In the genomic region with DNA sequence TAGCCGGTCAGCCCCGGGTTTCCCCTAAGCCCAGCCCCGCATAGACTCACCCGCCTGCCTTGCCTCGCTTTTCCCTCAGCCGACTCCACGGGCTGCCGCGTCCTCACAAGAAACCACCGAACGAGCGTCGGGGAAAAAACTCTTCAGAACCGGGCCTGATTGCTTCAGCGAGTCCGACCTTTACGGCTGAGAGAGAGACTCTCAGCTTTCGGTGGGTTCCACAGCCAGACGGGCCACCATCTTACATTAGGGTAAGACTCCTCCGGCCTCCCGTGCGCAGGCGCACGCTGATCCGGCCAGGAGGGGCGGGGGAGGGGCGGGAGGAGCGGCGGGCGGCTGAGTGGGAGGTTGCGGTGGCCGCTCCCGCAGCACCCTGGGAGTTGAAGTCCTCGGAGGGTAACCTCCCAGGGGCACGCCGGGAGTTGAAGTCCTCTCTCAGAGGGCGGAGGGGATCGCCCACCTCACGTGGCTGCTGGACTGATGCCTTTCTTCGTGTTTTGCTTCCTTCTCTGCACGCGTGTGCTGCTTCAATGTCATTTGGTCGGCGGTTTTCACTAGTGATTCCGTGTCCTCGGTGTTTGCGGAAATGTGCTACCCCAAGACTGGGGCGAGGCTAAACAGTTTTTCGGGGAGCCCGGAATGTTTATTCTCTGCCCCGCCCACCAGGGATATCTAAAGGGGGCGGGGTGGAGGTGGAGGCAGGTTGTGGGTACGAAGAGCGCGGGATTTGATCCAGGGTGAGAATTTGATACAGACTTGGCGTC, we compare ENCODE assay signal across 1 cellular context.
A peak's percentile ranks its signal among the peaks of the same experiment; 100 is the strongest.
TF ChIP-seq lines count a peak whose summit lies in the region.

A gene with protein sequence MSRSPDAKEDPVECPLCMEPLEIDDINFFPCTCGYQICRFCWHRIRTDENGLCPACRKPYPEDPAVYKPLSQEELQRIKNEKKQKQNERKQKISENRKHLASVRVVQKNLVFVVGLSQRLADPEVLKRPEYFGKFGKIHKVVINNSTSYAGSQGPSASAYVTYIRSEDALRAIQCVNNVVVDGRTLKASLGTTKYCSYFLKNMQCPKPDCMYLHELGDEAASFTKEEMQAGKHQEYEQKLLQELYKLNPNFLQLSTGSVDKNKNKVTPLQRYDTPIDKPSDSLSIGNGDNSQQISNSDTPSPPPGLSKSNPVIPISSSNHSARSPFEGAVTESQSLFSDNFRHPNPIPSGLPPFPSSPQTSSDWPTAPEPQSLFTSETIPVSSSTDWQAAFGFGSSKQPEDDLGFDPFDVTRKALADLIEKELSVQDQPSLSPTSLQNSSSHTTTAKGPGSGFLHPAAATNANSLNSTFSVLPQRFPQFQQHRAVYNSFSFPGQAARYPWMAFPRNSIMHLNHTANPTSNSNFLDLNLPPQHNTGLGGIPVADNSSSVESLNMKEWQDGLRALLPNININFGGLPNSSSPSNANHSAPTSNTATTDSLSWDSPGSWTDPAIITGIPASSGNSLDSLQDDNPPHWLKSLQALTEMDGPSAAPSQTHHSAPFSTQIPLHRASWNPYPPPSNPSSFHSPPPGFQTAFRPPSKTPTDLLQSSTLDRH (minus strand): TSS at position 264 of the 764 bp plus-strand sequence. CDS start 71,771 bp downstream, outside the sequence.

TF ChIP-seq in K562, 482 proteins besides CTCF, POLR2A, EP300 and RAD21 (continued from another document and continues in another):
- TF ChIP-seq PATZ1 (CRISPR knock-in tag; IDR thresholded peaks at IDR 0.05; ENCODE audit: borderline replicate concordance): no peak
- peak; percentile 96 for TF ChIP-seq L3MBTL2 (IDR thresholded peaks at IDR 0.05)
- no peak for TF ChIP-seq HMBOX1 (IDR thresholded peaks at IDR 0.05)
- peak; percentile 99 for TF ChIP-seq NKRF (IDR thresholded peaks at IDR 0.05; ENCODE audit: borderline replicate concordance)
- TF ChIP-seq RCOR1 (IDR thresholded peaks at IDR 0.05; ENCODE audit: borderline replicate concordance in 1 of 2, low read depth in 2 of 2, low read length in 2 of 2): peak in 1 of 2 experiments; percentile 44; a peak in 1 of 4 replicates
- no peak for TF ChIP-seq CEBPB (tag; IDR thresholded peaks at IDR 0.05)
- peak; percentile 72 for TF ChIP-seq CXXC5 (CRISPR knock-in tag; IDR thresholded peaks at IDR 0.05)
- TF ChIP-seq ZNF282 (CRISPR knock-in tag; IDR thresholded peaks at IDR 0.05): no peak
- peak; percentile 25 for TF ChIP-seq ZFP36 (IDR thresholded peaks at IDR 0.05; ENCODE audit: low read depth, low read length, partially characterized antibody)
- peak; percentile 87 for TF ChIP-seq EP400 (IDR thresholded peaks at IDR 0.05)
- TF ChIP-seq NFRKB (IDR thresholded peaks at IDR 0.05; ENCODE audit: low read depth): peak; percentile 97
- TF ChIP-seq EWSR1 (IDR thresholded peaks at IDR 0.05; ENCODE audit: borderline replicate concordance, low read depth, partially characterized antibody): no peak
- peak; percentile 57; the same call in 1 of the 2 replicates for TF ChIP-seq NCOR1 (IDR thresholded peaks at IDR 0.05)
- no peak for TF ChIP-seq SMC3 (conservative IDR thresholded peaks at IDR 0.05; ENCODE audit: insufficient read depth, low read depth, low read length)
- TF ChIP-seq TSC22D4 (tag; IDR thresholded peaks at IDR 0.05): no peak
- peak; percentile 45; the same call in 1 of the 2 replicates for TF ChIP-seq JUN (IDR thresholded peaks at IDR 0.05; ENCODE audit: borderline replicate concordance, low read depth, low read length)
- TF ChIP-seq JUN (CRISPR knock-in tag; IDR thresholded peaks at IDR 0.05; ENCODE audit: borderline replicate concordance): no peak
- no peak for TF ChIP-seq ZBTB34 (CRISPR knock-in tag; IDR thresholded peaks at IDR 0.05)
- TF ChIP-seq, protein P1, sequence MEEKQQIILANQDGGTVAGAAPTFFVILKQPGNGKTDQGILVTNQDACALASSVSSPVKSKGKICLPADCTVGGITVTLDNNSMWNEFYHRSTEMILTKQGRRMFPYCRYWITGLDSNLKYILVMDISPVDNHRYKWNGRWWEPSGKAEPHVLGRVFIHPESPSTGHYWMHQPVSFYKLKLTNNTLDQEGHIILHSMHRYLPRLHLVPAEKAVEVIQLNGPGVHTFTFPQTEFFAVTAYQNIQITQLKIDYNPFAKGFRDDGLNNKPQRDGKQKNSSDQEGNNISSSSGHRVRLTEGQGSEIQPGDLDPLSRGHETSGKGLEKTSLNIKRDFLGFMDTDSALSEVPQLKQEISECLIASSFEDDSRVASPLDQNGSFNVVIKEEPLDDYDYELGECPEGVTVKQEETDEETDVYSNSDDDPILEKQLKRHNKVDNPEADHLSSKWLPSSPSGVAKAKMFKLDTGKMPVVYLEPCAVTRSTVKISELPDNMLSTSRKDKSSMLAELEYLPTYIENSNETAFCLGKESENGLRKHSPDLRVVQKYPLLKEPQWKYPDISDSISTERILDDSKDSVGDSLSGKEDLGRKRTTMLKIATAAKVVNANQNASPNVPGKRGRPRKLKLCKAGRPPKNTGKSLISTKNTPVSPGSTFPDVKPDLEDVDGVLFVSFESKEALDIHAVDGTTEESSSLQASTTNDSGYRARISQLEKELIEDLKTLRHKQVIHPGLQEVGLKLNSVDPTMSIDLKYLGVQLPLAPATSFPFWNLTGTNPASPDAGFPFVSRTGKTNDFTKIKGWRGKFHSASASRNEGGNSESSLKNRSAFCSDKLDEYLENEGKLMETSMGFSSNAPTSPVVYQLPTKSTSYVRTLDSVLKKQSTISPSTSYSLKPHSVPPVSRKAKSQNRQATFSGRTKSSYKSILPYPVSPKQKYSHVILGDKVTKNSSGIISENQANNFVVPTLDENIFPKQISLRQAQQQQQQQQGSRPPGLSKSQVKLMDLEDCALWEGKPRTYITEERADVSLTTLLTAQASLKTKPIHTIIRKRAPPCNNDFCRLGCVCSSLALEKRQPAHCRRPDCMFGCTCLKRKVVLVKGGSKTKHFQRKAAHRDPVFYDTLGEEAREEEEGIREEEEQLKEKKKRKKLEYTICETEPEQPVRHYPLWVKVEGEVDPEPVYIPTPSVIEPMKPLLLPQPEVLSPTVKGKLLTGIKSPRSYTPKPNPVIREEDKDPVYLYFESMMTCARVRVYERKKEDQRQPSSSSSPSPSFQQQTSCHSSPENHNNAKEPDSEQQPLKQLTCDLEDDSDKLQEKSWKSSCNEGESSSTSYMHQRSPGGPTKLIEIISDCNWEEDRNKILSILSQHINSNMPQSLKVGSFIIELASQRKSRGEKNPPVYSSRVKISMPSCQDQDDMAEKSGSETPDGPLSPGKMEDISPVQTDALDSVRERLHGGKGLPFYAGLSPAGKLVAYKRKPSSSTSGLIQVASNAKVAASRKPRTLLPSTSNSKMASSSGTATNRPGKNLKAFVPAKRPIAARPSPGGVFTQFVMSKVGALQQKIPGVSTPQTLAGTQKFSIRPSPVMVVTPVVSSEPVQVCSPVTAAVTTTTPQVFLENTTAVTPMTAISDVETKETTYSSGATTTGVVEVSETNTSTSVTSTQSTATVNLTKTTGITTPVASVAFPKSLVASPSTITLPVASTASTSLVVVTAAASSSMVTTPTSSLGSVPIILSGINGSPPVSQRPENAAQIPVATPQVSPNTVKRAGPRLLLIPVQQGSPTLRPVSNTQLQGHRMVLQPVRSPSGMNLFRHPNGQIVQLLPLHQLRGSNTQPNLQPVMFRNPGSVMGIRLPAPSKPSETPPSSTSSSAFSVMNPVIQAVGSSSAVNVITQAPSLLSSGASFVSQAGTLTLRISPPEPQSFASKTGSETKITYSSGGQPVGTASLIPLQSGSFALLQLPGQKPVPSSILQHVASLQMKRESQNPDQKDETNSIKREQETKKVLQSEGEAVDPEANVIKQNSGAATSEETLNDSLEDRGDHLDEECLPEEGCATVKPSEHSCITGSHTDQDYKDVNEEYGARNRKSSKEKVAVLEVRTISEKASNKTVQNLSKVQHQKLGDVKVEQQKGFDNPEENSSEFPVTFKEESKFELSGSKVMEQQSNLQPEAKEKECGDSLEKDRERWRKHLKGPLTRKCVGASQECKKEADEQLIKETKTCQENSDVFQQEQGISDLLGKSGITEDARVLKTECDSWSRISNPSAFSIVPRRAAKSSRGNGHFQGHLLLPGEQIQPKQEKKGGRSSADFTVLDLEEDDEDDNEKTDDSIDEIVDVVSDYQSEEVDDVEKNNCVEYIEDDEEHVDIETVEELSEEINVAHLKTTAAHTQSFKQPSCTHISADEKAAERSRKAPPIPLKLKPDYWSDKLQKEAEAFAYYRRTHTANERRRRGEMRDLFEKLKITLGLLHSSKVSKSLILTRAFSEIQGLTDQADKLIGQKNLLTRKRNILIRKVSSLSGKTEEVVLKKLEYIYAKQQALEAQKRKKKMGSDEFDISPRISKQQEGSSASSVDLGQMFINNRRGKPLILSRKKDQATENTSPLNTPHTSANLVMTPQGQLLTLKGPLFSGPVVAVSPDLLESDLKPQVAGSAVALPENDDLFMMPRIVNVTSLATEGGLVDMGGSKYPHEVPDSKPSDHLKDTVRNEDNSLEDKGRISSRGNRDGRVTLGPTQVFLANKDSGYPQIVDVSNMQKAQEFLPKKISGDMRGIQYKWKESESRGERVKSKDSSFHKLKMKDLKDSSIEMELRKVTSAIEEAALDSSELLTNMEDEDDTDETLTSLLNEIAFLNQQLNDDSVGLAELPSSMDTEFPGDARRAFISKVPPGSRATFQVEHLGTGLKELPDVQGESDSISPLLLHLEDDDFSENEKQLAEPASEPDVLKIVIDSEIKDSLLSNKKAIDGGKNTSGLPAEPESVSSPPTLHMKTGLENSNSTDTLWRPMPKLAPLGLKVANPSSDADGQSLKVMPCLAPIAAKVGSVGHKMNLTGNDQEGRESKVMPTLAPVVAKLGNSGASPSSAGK (IDR thresholded peaks at IDR 0.05): peak; percentile 96
- TF ChIP-seq ZZZ3 (IDR thresholded peaks at IDR 0.05): no peak
- TF ChIP-seq MEIS2 (IDR thresholded peaks at IDR 0.05; ENCODE audit: partially characterized antibody): peak; percentile 81
- TF ChIP-seq POLR2B (IDR thresholded peaks at IDR 0.05; ENCODE audit: low read depth, partially characterized antibody): peak; percentile 96
- TF ChIP-seq TOE1 (IDR thresholded peaks at IDR 0.05; ENCODE audit: borderline replicate concordance): peak; percentile 65
- 0 out of 2 replicates have a peak, but pooled peaks have one; percentile 78 for TF ChIP-seq TOE1 (CRISPR knock-in tag; IDR thresholded peaks at IDR 0.05; ENCODE audit: borderline replicate concordance, low read depth)
- TF ChIP-seq, protein P2, sequence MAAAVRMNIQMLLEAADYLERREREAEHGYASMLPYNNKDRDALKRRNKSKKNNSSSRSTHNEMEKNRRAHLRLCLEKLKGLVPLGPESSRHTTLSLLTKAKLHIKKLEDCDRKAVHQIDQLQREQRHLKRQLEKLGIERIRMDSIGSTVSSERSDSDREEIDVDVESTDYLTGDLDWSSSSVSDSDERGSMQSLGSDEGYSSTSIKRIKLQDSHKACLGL (CRISPR knock-in tag; IDR thresholded peaks at IDR 0.05; ENCODE audit: borderline replicate concordance, poor library complexity, severe bottlenecking): peak; percentile 86
- TF ChIP-seq ETV6 (IDR thresholded peaks at IDR 0.05; ENCODE audit: borderline replicate concordance in 1 of 2, low read depth in 2 of 2, low read length in 1 of 2): 0 out of 4 replicates have a peak, but pooled peaks of 1 of the 2 experiments have one; percentile 15
- TF ChIP-seq ETV6 (CRISPR knock-in tag; IDR thresholded peaks at IDR 0.05; ENCODE audit: borderline replicate concordance): peak; percentile 55; the same call in 1 of the 2 replicates
- peak; percentile 66; the same call in 1 of the 2 replicates for TF ChIP-seq CBX1 (IDR thresholded peaks at IDR 0.05; ENCODE audit: low read depth)
- no peak for TF ChIP-seq HDGF (IDR thresholded peaks at IDR 0.05)
